Comparison of ENCODE assay signal across 4 cellular contexts in genomic region chr17:19353401-19353800, GRCh38. TPM values are rescaled to one million over a fixed set of nuclear protein-coding genes. Genes with fewer than 3 reads are reported as not detected.
"Had no signal": no experiment of that assay in that cellular context is flagged by ENCODE, and none has a peak within 500 bp of the region (broad histone marks: within the 10 kb centered on the region; RNA-seq: fewer than 3 reads in every experiment).

No MANE protein-coding gene starts in this region.

RNA-seq across cellular contexts. Expression of gene MFAP4, which starts 33.6 kb away (rescaled TPM):
- total RNA-seq: dermis microvascular lymphatic vessel endothelial cell, glomerular endothelial cell, mononuclear cell had no signal
- polyA plus RNA-seq: keratinocyte had no signal
